9 cellular contexts compared by ENCODE assay signal in genomic region chr3:42195879-42196330, GRCh38.
DNase-seq lines count a peak whose midpoint lies in the region; ATAC-seq, FAIRE-seq and TF ChIP-seq lines count a peak whose summit lies in the region.
"Had no signal": no experiment of that assay in that cellular context is flagged by ENCODE, and none has a peak within 500 bp of the region (broad histone marks: within the 10 kb centered on the region; RNA-seq: fewer than 3 reads in every experiment).

No MANE protein-coding gene starts in this region.

- H3K27ac Mint-ChIP-seq in glutamatergic neuron (ENCODE audit: unreplicated experiment), result peak overlapping the region; percentile 77

- peak; percentile 76 for ATAC-seq in GM18868 (IDR thresholded peaks at IDR 0.05; ENCODE audit: unreplicated experiment)
- ATAC-seq in GM21526 (IDR thresholded peaks at IDR 0.05; ENCODE audit: low FRiP score, unreplicated experiment), result peak; percentile 63
- peak; percentile 79 for ATAC-seq in HG03439 (IDR thresholded peaks at IDR 0.05; ENCODE audit: unreplicated experiment)

- H3K4me1 Mint-ChIP-seq in glutamatergic neuron (ENCODE audit: low read depth, unreplicated experiment), result peaks cover 11% of the 10 kb centered on the region

- H3K36me3 Mint-ChIP-seq in glutamatergic neuron (ENCODE audit: unreplicated experiment), result peaks cover 3% of the 10 kb centered on the region

- no peak for TF ChIP-seq CTCF in glutamatergic neuron (IDR thresholded peaks at IDR 0.05; ENCODE audit: partially characterized antibody, unreplicated experiment)

- DNase-seq in glutamatergic neuron, result no peak
- DNase-seq in medulla oblongata (ENCODE audit: extremely low spot score), result no peak
- DNase-seq in iPS-NIHi7 (ENCODE audit: extremely low spot score), result no peak
- no peak for DNase-seq in frontal cortex (ENCODE audit: low spot score in 2 of 2)
- DNase-seq in midbrain (lab: John Stamatoyannopoulos, UW), result no peak
- DNase-seq: amygdala had no signal

- FAIRE-seq in frontal cortex (lab: Jason Lieb, UNC), result no peak

- H3K9me3 Mint-ChIP-seq in glutamatergic neuron (ENCODE audit: unreplicated experiment), result peaks cover 27% of the 10 kb centered on the region

- H3K4me3 Mint-ChIP-seq in glutamatergic neuron (ENCODE audit: unreplicated experiment), result no peak overlapping the region

- peaks cover 15% of the 10 kb centered on the region for H3K27me3 Mint-ChIP-seq in glutamatergic neuron (ENCODE audit: unreplicated experiment)
